12 cellular contexts compared by ENCODE assay signal in the genomic region with DNA sequence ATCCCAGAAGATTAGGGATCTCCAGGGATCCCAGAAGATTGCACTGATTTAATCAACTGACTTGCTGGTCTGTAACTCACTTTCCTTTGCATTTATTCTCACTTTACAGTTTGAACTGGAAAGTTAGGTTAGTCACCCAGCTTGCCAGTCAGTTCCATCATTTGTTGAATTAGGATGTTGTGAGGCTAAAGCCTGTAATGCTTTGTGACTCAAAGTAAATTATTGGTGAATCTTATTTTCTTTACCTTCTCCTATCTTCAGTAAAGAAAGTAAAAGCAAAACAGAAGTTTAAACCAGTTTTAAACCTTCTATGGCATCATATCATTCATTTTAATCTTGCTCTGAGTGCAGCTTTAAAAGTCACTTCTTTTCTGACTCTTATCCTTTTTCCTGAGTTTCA.
A peak's percentile ranks its signal among the peaks of the same experiment; 100 is the strongest.
DNase-seq lines count a peak whose midpoint lies in the region; ATAC-seq and TF ChIP-seq lines count a peak whose summit lies in the region.
"Had no signal": no experiment of that assay in that cellular context is flagged by ENCODE, and none has a peak within 500 bp of the region (broad histone marks: within the 10 kb centered on the region; RNA-seq: fewer than 3 reads in every experiment).

No MANE protein-coding gene starts in this region.

- TSS peak; percentile 97 for BruUV-seq in OCI-LY7 (replicated peaks; lab: Mats Ljungman, UMichigan)

- intact Hi-C loops in OCI-LY7 (cut with micrococcal nuclease; ENCODE audit: unreplicated experiment): loop anchor here (5.0 kb wide), 2 partner anchors 57 to 73 kb away; no protein-coding TSS in a partner anchor

- POLR2A ChIA-PET in OCI-LY7 (lab: Charles Lee): interaction anchor here (0.6 to 3.4 kb wide), 9 partner anchors 13 to 191 kb away, joined by 3 to 23 read pairs (median 3); no protein-coding TSS in a partner anchor

- TF ChIP-seq POLR2A in erythroblast (IDR thresholded peaks at IDR 0.05; ENCODE audit: low read length): no peak

- H3K4me2 ChIP-seq in OCI-LY7 (ENCODE audit: low read length) (peak overlapping the region; percentile 55), osteoblast (ENCODE audit: insufficient read depth, low read length) (peak overlapping the region; percentile 70)

- no peaks in the 10 kb centered on the region for H3K9me2 ChIP-seq in OCI-LY7 (ENCODE audit: insufficient read depth, low read length)

- peak overlapping the region; percentile 9 for H3K4me3 ChIP-seq in OCI-LY7 (ENCODE audit: low read depth, low read length, poor library complexity, severe bottlenecking)
- no peak overlapping the region for H3K4me3 ChIP-seq in epithelial cell of esophagus (ENCODE audit: low read length)
- no peak overlapping the region for H3K4me3 ChIP-seq in osteoblast (ENCODE audit: insufficient read depth, low read length)
- H3K4me3 ChIP-seq: SJCRH30 had no signal

- H3K4me1 ChIP-seq in OCI-LY7 (ENCODE audit: insufficient read depth, low read length, poor library complexity, severe bottlenecking) (peaks cover 38% of the 10 kb centered on the region), osteoblast (ENCODE audit: insufficient read depth, low read length) (peaks cover 53% of the 10 kb centered on the region)
- H3K4me1 ChIP-seq: SJCRH30 had no signal

- DNase-seq in OCI-LY7 (ENCODE audit: low spot score) (no peak), epithelial cell of esophagus (ENCODE audit: low read depth) (peak; percentile 15), osteoblast (ENCODE audit: insufficient read length, low spot score, missing footprints) (peak; percentile 81), erythroblast (lab: John Stamatoyannopoulos, UW) (no peak), GDM1 (lab: John Stamatoyannopoulos, UW) (no peak)
- DNase-seq: amniotic stem cell; NCI-H2081 treated with DMSO at 0.1 percent for 48 hours; SJCRH30; stimulated activated naive CD8-positive, alpha-beta T cell treated with anti-CD3 and anti-CD28 coated beads, Interleukin-15, amount 100 ng/mL, for 72 hours had no signal

- H3K27me3 ChIP-seq in osteoblast (ENCODE audit: insufficient read depth, low read length): no peaks in the 10 kb centered on the region
- H3K27me3 ChIP-seq: SJCRH30 had no signal

- TF ChIP-seq CTCF in OCI-LY7 (conservative IDR thresholded peaks at IDR 0.05; ENCODE audit: low read length) (no peak), epithelial cell of esophagus (IDR thresholded peaks at IDR 0.05; ENCODE audit: insufficient read depth, low read depth, low read length, missing control alignments) (no peak), osteoblast (IDR thresholded peaks at IDR 0.05; ENCODE audit: extremely low read depth, low read depth, low read length) (no peak)

- ATAC-seq in GM19468 (IDR thresholded peaks at IDR 0.05; ENCODE audit: extremely low read depth, unreplicated experiment) (peak; percentile 7), GM21423 (IDR thresholded peaks at IDR 0.05; ENCODE audit: unreplicated experiment) (no peak), GM21619 (IDR thresholded peaks at IDR 0.05; ENCODE audit: unreplicated experiment) (no peak)
- ATAC-seq: stimulated activated naive CD8-positive, alpha-beta T cell treated with anti-CD3 and anti-CD28 coated beads, Interleukin-15, amount 100 ng/mL, for 72 hours had no signal

- no peaks in the 10 kb centered on the region; the same call in 1 of the 2 replicates for H3K79me2 ChIP-seq in OCI-LY7 (ENCODE audit: insufficient read depth, low read depth, low read length)
- H3K79me2 ChIP-seq in osteoblast (ENCODE audit: insufficient read depth, low read length): peaks cover 3% of the 10 kb centered on the region

- H3K27ac ChIP-seq in OCI-LY7 (ENCODE audit: low read depth, low read length, poor library complexity, severe bottlenecking) (peak overlapping the region; percentile 43), osteoblast (ENCODE audit: low read depth, low read length) (peak overlapping the region; percentile 70)
- H3K27ac ChIP-seq: SJCRH30 had no signal

- H3K9me3 ChIP-seq in OCI-LY7 (ENCODE audit: low read length) (no peaks in the 10 kb centered on the region), osteoblast (ENCODE audit: low read depth, low read length) (no peaks in the 10 kb centered on the region)
- H3K9me3 ChIP-seq: SJCRH30 had no signal

- peaks cover 6% of the 10 kb centered on the region for H3K36me3 ChIP-seq in OCI-LY7 (ENCODE audit: insufficient read depth, low read length)
- H3K36me3 ChIP-seq in osteoblast (ENCODE audit: insufficient read depth, low read length): no peaks in the 10 kb centered on the region
- H3K36me3 ChIP-seq: SJCRH30 had no signal

- H2AFZ ChIP-seq in OCI-LY7 (ENCODE audit: low read length) (no peak overlapping the region), osteoblast (ENCODE audit: low read length) (no peak overlapping the region)

- H4K20me1 ChIP-seq in OCI-LY7 (ENCODE audit: insufficient read depth, low read length) (no peaks in the 10 kb centered on the region), osteoblast (ENCODE audit: insufficient read depth, low read length) (no peaks in the 10 kb centered on the region)

- CTCF ChIA-PET in OCI-LY7 (lab: Charles Lee; ENCODE audit: unreplicated experiment): no interaction called here

Comparison
In these comparisons a context has a peak if more than half of its experiments do, and no peak if none do; other contexts are left out.
1. DNase-seq: peak in epithelial cell of esophagus (single experiment) and osteoblast (single experiment); none in OCI-LY7 (single experiment), erythroblast (0 of 2) and GDM1 (single experiment).